ENCODE assay signal across 9 cellular contexts in genomic region chr18:73235491-73235890, GRCh38.
DNase-seq lines count a peak whose midpoint lies in the region; ATAC-seq and TF ChIP-seq lines count a peak whose summit lies in the region.
"Had no signal": no experiment of that assay in that cellular context is flagged by ENCODE, and none has a peak within 500 bp of the region (broad histone marks: within the 10 kb centered on the region; RNA-seq: fewer than 3 reads in every experiment).

No MANE protein-coding gene starts in this region.

- no peak for TF ChIP-seq POLR2A in gastrocnemius medialis (IDR thresholded peaks at IDR 0.05)

- H3K27ac ChIP-seq in gastrocnemius medialis, result no peak overlapping the region

- H3K4me3 ChIP-seq in gastrocnemius medialis, result no peak overlapping the region

- no peaks in the 10 kb centered on the region for H3K27me3 Mint-ChIP-seq in activated CD8-positive, alpha-beta memory T cell treated with anti-CD3 and anti-CD28 coated beads, Interleukin-2, amount 10 ng/mL, durations not matched to agents 7 days and 5 days
- H3K27me3 Mint-ChIP-seq: naive B cell had no signal

- intact Hi-C loops in gastrocnemius medialis (cut with DNase I; ENCODE audit: low total_unique reads) (no loop called here), left colon (cut with DNase I, micrococcal nuclease) (no loop called here)

- H3K36me3 ChIP-seq in gastrocnemius medialis, result no peaks in the 10 kb centered on the region

- H3K36me3 Mint-ChIP-seq in activated CD8-positive, alpha-beta memory T cell treated with anti-CD3 and anti-CD28 coated beads, Interleukin-2, amount 10 ng/mL, durations not matched to agents 7 days and 5 days, result no peaks in the 10 kb centered on the region
- H3K36me3 Mint-ChIP-seq: naive B cell had no signal

- H3K4me1 Mint-ChIP-seq in activated CD8-positive, alpha-beta memory T cell treated with anti-CD3 and anti-CD28 coated beads, Interleukin-2, amount 10 ng/mL, durations not matched to agents 7 days and 5 days, result no peaks in the 10 kb centered on the region

- no peak overlapping the region for H3K4me3 Mint-ChIP-seq in activated CD8-positive, alpha-beta memory T cell treated with anti-CD3 and anti-CD28 coated beads, Interleukin-2, amount 10 ng/mL, durations not matched to agents 7 days and 5 days
- H3K4me3 Mint-ChIP-seq: naive B cell had no signal

- DNase-seq in Ammon's horn (ENCODE audit: low spot score) (peak; percentile 6), epidermal melanocyte (ENCODE audit: insufficient read length, low spot score) (peak; percentile 28), gastrocnemius medialis (no peak), midbrain (lab: John Stamatoyannopoulos, UW) (no peak), left colon (no peak)
- DNase-seq in activated CD8-positive, alpha-beta memory T cell treated with anti-CD3 and anti-CD28 coated beads, Interleukin-2, amount 10 ng/mL, durations not matched to agents 7 days and 5 days, result no peak
- DNase-seq: naive B cell had no signal

- no peak for TF ChIP-seq CTCF in gastrocnemius medialis (IDR thresholded peaks at IDR 0.05 in 4 of 5, conservative IDR thresholded peaks at IDR 0.05 in 1 of 5)

- H3K27ac Mint-ChIP-seq in activated CD8-positive, alpha-beta memory T cell treated with anti-CD3 and anti-CD28 coated beads, Interleukin-2, amount 10 ng/mL, durations not matched to agents 7 days and 5 days, result no peak overlapping the region
- H3K27ac Mint-ChIP-seq: naive B cell had no signal

- H3K9me3 ChIP-seq in gastrocnemius medialis, result no peaks in the 10 kb centered on the region

- in situ Hi-C loops in gastrocnemius medialis (cut with MboI; ENCODE audit: low sequenced_read_pairs in 4 of 4), result no loop called here

- ATAC-seq in GM19397 (IDR thresholded peaks at IDR 0.05; ENCODE audit: unreplicated experiment) (peak; percentile 84), HG03432 (IDR thresholded peaks at IDR 0.05; ENCODE audit: unreplicated experiment) (peak; percentile 91), gastrocnemius medialis (no peak), left colon (no peak)
- no peak for ATAC-seq in activated CD8-positive, alpha-beta memory T cell treated with anti-CD3 and anti-CD28 coated beads, Interleukin-2, amount 10 ng/mL, durations not matched to agents 7 days and 5 days

- H3K4me1 ChIP-seq in gastrocnemius medialis, result no peaks in the 10 kb centered on the region

- H3K27me3 ChIP-seq in gastrocnemius medialis, result no peaks in the 10 kb centered on the region

- CTCF ChIA-PET in activated CD8-positive, alpha-beta memory T cell treated with anti-CD3 and anti-CD28 coated beads, Interleukin-2, amount 10 ng/mL, durations not matched to agents 7 days and 5 days (lab: Charles Lee), result no interaction called here

- peaks cover 4% of the 10 kb centered on the region for H3K9me3 Mint-ChIP-seq in activated CD8-positive, alpha-beta memory T cell treated with anti-CD3 and anti-CD28 coated beads, Interleukin-2, amount 10 ng/mL, durations not matched to agents 7 days and 5 days (ENCODE audit: low read depth)

Comparison
In these comparisons a context has a peak if more than half of its experiments do, and no peak if none do; other contexts are left out.
1. DNase-seq: peak in Ammon's horn (single experiment) and epidermal melanocyte (single experiment); none in gastrocnemius medialis (0 of 2), midbrain (single experiment), left colon (0 of 2) and activated CD8-positive, alpha-beta memory T cell treated with anti-CD3 and anti-CD28 coated beads, Interleukin-2, amount 10 ng/mL, durations not matched to agents 7 days and 5 days (single experiment).
2. ATAC-seq: peak in GM19397 (single experiment) and HG03432 (single experiment); none in gastrocnemius medialis (0 of 2), left colon (single experiment) and activated CD8-positive, alpha-beta memory T cell treated with anti-CD3 and anti-CD28 coated beads, Interleukin-2, amount 10 ng/mL, durations not matched to agents 7 days and 5 days (single experiment).